Comparison of ENCODE assay signal across 1 cellular context in the genomic region with DNA sequence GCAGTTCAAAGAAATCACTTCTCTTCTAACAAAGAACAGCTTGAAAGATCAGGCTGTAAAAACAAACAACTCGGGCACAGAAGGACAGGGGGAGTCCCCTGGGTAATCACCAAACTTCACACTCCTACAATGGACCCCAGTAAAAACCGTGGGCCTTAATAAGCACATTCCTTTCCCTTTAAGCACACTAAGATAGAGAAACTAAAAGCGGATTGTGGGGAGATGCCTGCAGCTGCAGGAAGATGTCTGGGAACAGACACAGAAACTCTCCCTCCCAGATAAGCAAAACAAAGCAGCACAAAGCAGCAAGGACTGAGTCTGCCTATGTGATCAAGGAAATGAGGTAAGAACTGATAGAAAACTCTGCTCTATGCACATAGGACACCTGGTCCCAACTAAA.
TF ChIP-seq lines count a peak whose summit lies in the region.

No MANE protein-coding gene starts in this region.

TF ChIP-seq in HepG2, 621 proteins besides CTCF, POLR2A, EP300 and RAD21 (continued from another document):
- TF ChIP-seq NFAT5 (CRISPR knock-in tag; IDR thresholded peaks at IDR 0.05): no peak
- no peak for TF ChIP-seq PRMT3 (CRISPR knock-in tag; IDR thresholded peaks at IDR 0.05; ENCODE audit: borderline replicate concordance, low read depth)
- no peak for TF ChIP-seq HNRNPUL1 (IDR thresholded peaks at IDR 0.05; ENCODE audit: low read depth, low read length)
